Comparison of ENCODE assay signal across 8 cellular contexts in the genomic region with DNA sequence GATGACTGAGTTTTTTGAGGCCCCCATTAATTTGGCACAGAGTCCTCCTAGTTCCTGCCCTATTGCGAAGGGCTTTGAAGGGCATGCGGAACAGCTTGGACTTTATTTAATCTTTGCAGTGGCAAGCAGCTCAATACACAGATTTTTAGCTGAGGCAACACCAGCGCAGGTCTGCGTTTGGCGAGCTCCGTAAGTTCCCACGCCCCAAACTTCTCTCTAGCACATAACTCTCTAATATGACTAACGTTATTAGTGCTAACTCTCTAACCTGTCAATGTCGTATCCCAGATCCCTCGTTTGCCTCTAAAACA. TPM values are rescaled to one million over a fixed set of nuclear protein-coding genes. Genes with fewer than 3 reads are reported as not detected.
DNase-seq lines count a peak whose midpoint lies in the region; ATAC-seq and TF ChIP-seq lines count a peak whose summit lies in the region.

No MANE protein-coding gene starts in this region.

- peaks cover 33% of the 10 kb centered on the region for H3K4me1 Mint-ChIP-seq in activated T-cell treated with anti-CD3 and anti-CD28 coated beads, Interleukin-2, amount 50 U/mL, for 4 hours (ENCODE audit: low read depth)

- H3K79me2 ChIP-seq in parathyroid adenoma: peaks cover 23% of the 10 kb centered on the region

- no peaks in the 10 kb centered on the region for H3K9me3 Mint-ChIP-seq in activated T-cell treated with anti-CD3 and anti-CD28 coated beads, Interleukin-2, amount 50 U/mL, for 4 hours

- H3K4me3 ChIP-seq in NB4 (ENCODE audit: low read depth, low read length): peak overlapping the region; percentile 89
- H3K4me3 ChIP-seq in epithelial cell of proximal tubule (ENCODE audit: low read depth, low read length): peak overlapping the region; percentile 96
- peak overlapping the region; percentile 91 for H3K4me3 ChIP-seq in parathyroid adenoma (ENCODE audit: low read depth, low read length)

- peaks cover 4% of the 10 kb centered on the region for H3K27me3 Mint-ChIP-seq in activated T-cell treated with anti-CD3 and anti-CD28 coated beads, Interleukin-2, amount 50 U/mL, for 4 hours (ENCODE audit: low read depth)

- ATAC-seq in activated T-cell treated with anti-CD3 and anti-CD28 coated beads, Interleukin-2, amount 50 U/mL, for 4 hours: no peak

- peak overlapping the region; percentile 15 for H3K9ac ChIP-seq in parathyroid adenoma

- TF ChIP-seq CTCF in NB4 (IDR thresholded peaks at IDR 0.05; ENCODE audit: low read depth, low read length) (no peak), epithelial cell of proximal tubule (conservative IDR thresholded peaks at IDR 0.05; ENCODE audit: low read depth, low read length) (no peak), parathyroid adenoma (IDR thresholded peaks at IDR 0.05) (no peak), GM13976 (IDR thresholded peaks at IDR 0.05; ENCODE audit: borderline replicate concordance, control extremely low read depth, extremely low read depth, insufficient read depth, missing control alignments) (no peak)

- DNase-seq in activated T-cell treated with anti-CD3 and anti-CD28 coated beads, Interleukin-2, amount 50 U/mL, for 4 hours: no peak
- no peak for DNase-seq in activated T-cell treated with anti-CD3 and anti-CD28 coated beads, Interleukin-2, amount 50 U/mL, for 1 hour
- DNase-seq in NB4 (ENCODE audit: low read depth) (no peak), epithelial cell of proximal tubule (ENCODE audit: low read depth) (no peak), SW480 (ENCODE audit: low spot score) (no peak), GM13976 (ENCODE audit: low spot score) (no peak), RPMI8226 (no peak)

- no peaks in the 10 kb centered on the region for H3K27me3 ChIP-seq in parathyroid adenoma (ENCODE audit: control insufficient read depth, insufficient read depth, low read length)

- peaks cover 5% of the 10 kb centered on the region for H3K36me3 Mint-ChIP-seq in activated T-cell treated with anti-CD3 and anti-CD28 coated beads, Interleukin-2, amount 50 U/mL, for 4 hours (ENCODE audit: insufficient read depth)

- peak overlapping the region; percentile 80 for H2AFZ ChIP-seq in parathyroid adenoma

- peaks cover 7% of the 10 kb centered on the region for H3K4me1 ChIP-seq in parathyroid adenoma

- in situ Hi-C loops in GM13976 (cut with MboI; ENCODE audit: low sequenced_read_pairs, unreplicated experiment): no loop called here

- H3K36me3 ChIP-seq in parathyroid adenoma (ENCODE audit: control insufficient read depth, insufficient read depth, low read length): no peaks in the 10 kb centered on the region

- no peak for TF ChIP-seq POLR2A in NB4 (IDR thresholded peaks at IDR 0.05; ENCODE audit: extremely low read depth, insufficient read length)

- no peaks in the 10 kb centered on the region for H3K9me3 ChIP-seq in parathyroid adenoma (ENCODE audit: control insufficient read depth, low read length)

- peak overlapping the region; percentile 93 for H3K4me3 Mint-ChIP-seq in activated T-cell treated with anti-CD3 and anti-CD28 coated beads, Interleukin-2, amount 50 U/mL, for 4 hours

- peak overlapping the region; percentile 87 for H3K4me2 ChIP-seq in parathyroid adenoma (ENCODE audit: low read length)

- peak overlapping the region; percentile 58 for H3K27ac ChIP-seq in parathyroid adenoma

RNA-seq across cellular contexts. Expression of a gene that starts 0.4 kb away (rescaled TPM):
- 10 to 100 TPM; 21.0 to 22.2 (median 22.0) TPM for total RNA-seq in activated T-cell treated with anti-CD3 and anti-CD28 coated beads, Interleukin-2, amount 50 U/mL, for 4 hours
- 3.0 and 4.8 TPM in 2 replicates for total RNA-seq in epithelial cell of proximal tubule

RNA-seq across cellular contexts. Expression of a gene that starts 30.0 kb away (rescaled TPM):
- total RNA-seq in activated T-cell treated with anti-CD3 and anti-CD28 coated beads, Interleukin-2, amount 50 U/mL, for 4 hours: 100 to 1,000 TPM; 260 to 297 (median 260) TPM
- 285 and 343 TPM in 2 replicates for total RNA-seq in epithelial cell of proximal tubule

RNA-seq across cellular contexts. Expression of a gene that starts 30.1 kb away (rescaled TPM):
- total RNA-seq in activated T-cell treated with anti-CD3 and anti-CD28 coated beads, Interleukin-2, amount 50 U/mL, for 4 hours: 10 to 100 TPM; 13.0 to 19.4 (median 14.9) TPM
- total RNA-seq in epithelial cell of proximal tubule: 8.9 and 10.8 TPM in 2 replicates
